Comparison of ENCODE assay signal across 1 cellular context in genomic region chr21:38388219-38388618, GRCh38.
TF ChIP-seq lines count a peak whose summit lies in the region.

No MANE protein-coding gene starts in this region.

TF ChIP-seq in HEK293, 187 proteins besides CTCF, POLR2A, EP300 and RAD21:
- TF ChIP-seq ATF2 (tag by site-specific recombination; IDR thresholded peaks at IDR 0.05; ENCODE audit: low read depth) (peak; percentile 17; the same call in 1 of the 2 replicates), ZNF114 (tag by site-specific recombination; IDR thresholded peaks at IDR 0.05) (no peak), ZBTB21 (tag by site-specific recombination; IDR thresholded peaks at IDR 0.05) (peak; percentile 65), ZNF555 (tag by site-specific recombination; conservative IDR thresholded peaks at IDR 0.05) (no peak), TSHZ1 (tag by site-specific recombination; IDR thresholded peaks at IDR 0.05; ENCODE audit: borderline replicate concordance) (no peak), ZBTB26 (tag by site-specific recombination; optimal IDR thresholded peaks at IDR 0.05) (no peak), ZNF639 (tag by site-specific recombination; IDR thresholded peaks at IDR 0.05) (no peak), BCL11A (tag by site-specific recombination; IDR thresholded peaks at IDR 0.05; ENCODE audit: low read depth) (no peak), SALL2 (tag by site-specific recombination; IDR thresholded peaks at IDR 0.05; ENCODE audit: borderline replicate concordance) (no peak), ZNF426 (tag by site-specific recombination; IDR thresholded peaks at IDR 0.05) (no peak), ZNF629 (tag by site-specific recombination; IDR thresholded peaks at IDR 0.05) (peak; percentile 52; the same call in 1 of the 2 replicates)
- TF ChIP-seq, protein P1, sequence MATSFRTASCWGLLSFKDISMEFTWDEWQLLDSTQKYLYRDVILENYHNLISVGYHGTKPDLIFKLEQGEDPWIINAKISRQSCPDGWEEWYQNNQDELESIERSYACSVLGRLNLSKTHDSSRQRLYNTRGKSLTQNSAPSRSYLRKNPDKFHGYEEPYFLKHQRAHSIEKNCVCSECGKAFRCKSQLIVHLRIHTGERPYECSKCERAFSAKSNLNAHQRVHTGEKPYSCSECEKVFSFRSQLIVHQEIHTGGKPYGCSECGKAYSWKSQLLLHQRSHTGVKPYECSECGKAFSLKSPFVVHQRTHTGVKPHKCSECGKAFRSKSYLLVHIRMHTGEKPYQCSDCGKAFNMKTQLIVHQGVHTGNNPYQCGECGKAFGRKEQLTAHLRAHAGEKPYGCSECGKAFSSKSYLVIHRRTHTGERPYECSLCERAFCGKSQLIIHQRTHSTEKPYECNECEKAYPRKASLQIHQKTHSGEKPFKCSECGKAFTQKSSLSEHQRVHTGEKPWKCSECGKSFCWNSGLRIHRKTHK (tag by site-specific recombination; IDR thresholded peaks at IDR 0.05): no peak
- TF ChIP-seq, protein P2, sequence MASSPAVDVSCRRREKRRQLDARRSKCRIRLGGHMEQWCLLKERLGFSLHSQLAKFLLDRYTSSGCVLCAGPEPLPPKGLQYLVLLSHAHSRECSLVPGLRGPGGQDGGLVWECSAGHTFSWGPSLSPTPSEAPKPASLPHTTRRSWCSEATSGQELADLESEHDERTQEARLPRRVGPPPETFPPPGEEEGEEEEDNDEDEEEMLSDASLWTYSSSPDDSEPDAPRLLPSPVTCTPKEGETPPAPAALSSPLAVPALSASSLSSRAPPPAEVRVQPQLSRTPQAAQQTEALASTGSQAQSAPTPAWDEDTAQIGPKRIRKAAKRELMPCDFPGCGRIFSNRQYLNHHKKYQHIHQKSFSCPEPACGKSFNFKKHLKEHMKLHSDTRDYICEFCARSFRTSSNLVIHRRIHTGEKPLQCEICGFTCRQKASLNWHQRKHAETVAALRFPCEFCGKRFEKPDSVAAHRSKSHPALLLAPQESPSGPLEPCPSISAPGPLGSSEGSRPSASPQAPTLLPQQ (tag by site-specific recombination; IDR thresholded peaks at IDR 0.05): 0 out of 2 replicates have a peak, but pooled peaks have one; percentile 40
TF ChIP-seq in HEK293: peak in this region for 4.
